Comparison of ENCODE assay signal across 22 cellular contexts in the genomic region with DNA sequence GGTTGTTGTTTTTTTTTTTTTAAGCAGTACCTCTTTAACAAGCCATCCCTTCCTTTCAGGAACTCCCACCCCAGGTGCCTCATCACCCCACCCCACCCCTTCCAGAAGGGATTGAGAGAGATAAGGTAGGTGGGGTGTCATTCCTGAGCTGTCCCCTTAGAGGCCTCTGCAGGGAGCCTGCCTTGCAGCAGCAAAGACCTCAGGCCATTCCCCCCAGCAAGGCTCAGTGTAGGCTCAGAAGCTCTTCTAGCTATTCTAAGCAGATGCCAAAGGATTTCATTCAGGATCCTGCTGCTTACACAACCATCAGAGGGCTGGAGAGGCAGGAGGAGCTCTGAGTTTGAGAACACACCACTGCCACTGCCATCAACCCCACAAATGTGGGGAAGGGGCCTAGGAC. TPM values are rescaled to one million over a fixed set of nuclear protein-coding genes. Genes with fewer than 3 reads are reported as not detected.
DNase-seq lines count a peak whose midpoint lies in the region; ATAC-seq, FAIRE-seq and TF ChIP-seq lines count a peak whose summit lies in the region.
"Had no signal": no experiment of that assay in that cellular context is flagged by ENCODE, and none has a peak within 500 bp of the region (broad histone marks: within the 10 kb centered on the region; RNA-seq: fewer than 3 reads in every experiment).

No MANE protein-coding gene starts in this region.

- peak in 2 of 4 experiments; percentile 31 to 36 for DNase-seq in K562 (ENCODE audit: extremely low read depth in 1 of 4, low spot score in 3 of 4)
- peak; percentile 18 for DNase-seq in hepatocyte (ENCODE audit: low spot score)
- DNase-seq in neuronal stem cell (ENCODE audit: low spot score): no peak
- no peak for DNase-seq in OCI-M1 (lab: John Stamatoyannopoulos, UW)
- DNase-seq in ecto neural progenitor cell (ENCODE audit: low spot score): no peak
- DNase-seq: ACHN; BE2C; C1 segment of cervical spinal cord; CD4-positive, CD25-positive, alpha-beta regulatory T cell; CD8-positive, alpha-beta memory T cell; COR-L47; DMS 273 treated with DMSO at 0.1 percent for 48 hours; GM23248; H7 had no signal

- no peak overlapping the region for H2BK5ac ChIP-seq in neuronal stem cell (ENCODE audit: low read length)

- no peak overlapping the region for H3K14ac ChIP-seq in neuronal stem cell (ENCODE audit: low read length)

- in situ Hi-C loops in K562 (cut with MboI): loop anchor here (25.0 kb wide), 1 partner anchor 484 kb away; a partner anchor contains a TSS

- TF ChIP-seq EP300 in K562 (IDR thresholded peaks at IDR 0.05; ENCODE audit: low read length): no peak

- no peak overlapping the region for H2AFZ ChIP-seq in K562 (ENCODE audit: low read depth, low read length)
- no peak overlapping the region for H2AFZ ChIP-seq in hepatocyte
- no peak overlapping the region for H2AFZ ChIP-seq in neuronal stem cell (ENCODE audit: low read length)
- H2AFZ ChIP-seq: GM23248 had no signal

- TF ChIP-seq POLR2A in K562 (conservative IDR thresholded peaks at IDR 0.05): no peak

- H3K4ac ChIP-seq in neuronal stem cell (ENCODE audit: low read length): no peak overlapping the region

- intact Hi-C loops in K562 (cut with micrococcal nuclease): no loop called here

- H3K4me3 ChIP-seq in HEK293 (ENCODE audit: low read depth, low read length): no peak overlapping the region
- H3K4me3 ChIP-seq in K562: no peak overlapping the region
- no peak overlapping the region for H3K4me3 ChIP-seq in hepatocyte
- H3K4me3 ChIP-seq in neuronal stem cell (ENCODE audit: low read length in 2 of 2): no peak overlapping the region
- H3K4me3 ChIP-seq: GM23248 had no signal

- H3K4me2 ChIP-seq in K562 (ENCODE audit: insufficient read depth, low read length) (no peak overlapping the region), hepatocyte (no peak overlapping the region), neuronal stem cell (ENCODE audit: insufficient read depth, low read length, poor library complexity, severe bottlenecking) (no peak overlapping the region)

- H3K9me2 ChIP-seq in hepatocyte (replicated peaks; ENCODE audit: insufficient read depth): no peaks in the 10 kb centered on the region

- H3K4me1 ChIP-seq in HEK293 (ENCODE audit: control insufficient read depth, insufficient read depth, low read length): no peaks in the 10 kb centered on the region
- H3K4me1 ChIP-seq in K562 (replicated peaks in 1 of 2; ENCODE audit: control insufficient read depth in 2 of 2, insufficient read depth in 2 of 2, low read length in 2 of 2): peaks cover 2 to 6% of the 10 kb centered on the region in 2 experiments; a peak in 2 of 5 replicates
- H3K4me1 ChIP-seq in hepatocyte (ENCODE audit: insufficient read depth): no peaks in the 10 kb centered on the region
- peaks cover 0 to 7% of the 10 kb centered on the region in 2 donors for H3K4me1 ChIP-seq in neuronal stem cell (ENCODE audit: control insufficient read depth in 2 of 2, insufficient read depth in 1 of 2, low read depth in 1 of 2, low read length in 2 of 2)
- H3K4me1 ChIP-seq: BE2C had no signal

- no peak overlapping the region for H2BK12ac ChIP-seq in neuronal stem cell (ENCODE audit: low read length)

- H3K79me1 ChIP-seq in neuronal stem cell (ENCODE audit: low read depth, low read length): no peaks in the 10 kb centered on the region

- no TSS peak for BruUV-seq in K562 (replicated peaks; lab: Mats Ljungman, UMichigan)

- H2BK120ac ChIP-seq in neuronal stem cell (ENCODE audit: low read depth, low read length): no peak overlapping the region

- no peak for FAIRE-seq in K562 (lab: Jason Lieb, UNC)
- FAIRE-seq: A204.1, G401.6, GM12891, GM19239 had no signal

- H3K36me3 ChIP-seq in HEK293 (ENCODE audit: control insufficient read depth in 2 of 2, insufficient read depth in 1 of 2, low read length in 2 of 2) (no peaks in the 10 kb centered on the region), K562 (ENCODE audit: control insufficient read depth, insufficient read depth, low read length) (no peaks in the 10 kb centered on the region), hepatocyte (replicated peaks; ENCODE audit: insufficient read depth, low read depth) (no peaks in the 10 kb centered on the region), neuronal stem cell (replicated peaks in 1 of 2; ENCODE audit: control insufficient read depth in 2 of 2, insufficient read depth in 2 of 2, low read length in 2 of 2) (no peaks in the 10 kb centered on the region)
- H3K36me3 ChIP-seq: BE2C had no signal

- TF ChIP-seq RAD21 in K562 (CRISPR knock-in tag; conservative IDR thresholded peaks at IDR 0.05 in 1 of 2, IDR thresholded peaks at IDR 0.05 in 1 of 2): no peak

- no peak overlapping the region for H2BK15ac ChIP-seq in neuronal stem cell (ENCODE audit: low read length)

- ATAC-seq in K562 (peak; percentile 42; the same call in 2 of the 3 replicates), HG03196 (IDR thresholded peaks at IDR 0.05; ENCODE audit: unreplicated experiment) (no peak)
- ATAC-seq: HCT116 had no signal

- no peaks in the 10 kb centered on the region for H3K9me1 ChIP-seq in K562 (ENCODE audit: control insufficient read depth, insufficient read depth, low read length)

- no peak overlapping the region for H3K23ac ChIP-seq in neuronal stem cell (ENCODE audit: low read depth, low read length, poor library complexity)

- CTCF ChIA-PET in HEK293 (lab: Yijun Ruan, JAX): interaction anchor here (0.6 to 1.3 kb wide), 4 partner anchors 16 to 152 kb away, joined by 3 to 5 read pairs (median 4); no protein-coding TSS in a partner anchor
- CTCF ChIA-PET in K562 (lab: Yijun Ruan, JAX; ENCODE audit: low intra/inter-chr PET ratio): no interaction called here

- no peak overlapping the region for H2AK5ac ChIP-seq in neuronal stem cell (ENCODE audit: low read depth, low read length)

- H3K27ac ChIP-seq in HEK293 (ENCODE audit: extremely low read depth, low read depth, low read length) (no peak overlapping the region), K562 (ENCODE audit: extremely low read depth, low read depth, low read length) (no peak overlapping the region), hepatocyte (no peak overlapping the region), neuronal stem cell (replicated peaks; ENCODE audit: low read length) (no peak overlapping the region)
- H3K27ac ChIP-seq: GM23248 had no signal

- H4K91ac ChIP-seq in neuronal stem cell (ENCODE audit: low read depth, low read length, poor library complexity): no peak overlapping the region

- TF ChIP-seq CTCF in HEK293 (tag by site-specific recombination; IDR thresholded peaks at IDR 0.05) (no peak), K562 (IDR thresholded peaks at IDR 0.05 in 2 of 3, conservative IDR thresholded peaks at IDR 0.05 in 1 of 3; ENCODE audit: insufficient read depth in 2 of 3, low read depth in 1 of 3, low read length in 3 of 3) (no peak), hepatocyte (IDR thresholded peaks at IDR 0.05; ENCODE audit: poor library complexity) (no peak)

- no peaks in the 10 kb centered on the region for H3K79me2 ChIP-seq in K562 (ENCODE audit: control insufficient read depth, insufficient read depth, low read length)
- no peaks in the 10 kb centered on the region for H3K79me2 ChIP-seq in hepatocyte

- H3K27me3 ChIP-seq in K562 (ENCODE audit: control insufficient read depth in 2 of 2, insufficient read depth in 2 of 2, low read length in 2 of 2) (peaks cover 7 to 13% of the 10 kb centered on the region in 2 experiments), hepatocyte (peaks cover 24% of the 10 kb centered on the region), neuronal stem cell (ENCODE audit: control insufficient read depth in 3 of 3, insufficient read depth in 3 of 3, low read depth in 1 of 3, low read length in 3 of 3) (peaks cover 2 to 60% (median 10%) of the 10 kb centered on the region in 3 experiments)
- H3K27me3 ChIP-seq: BE2C had no signal

- H3K9ac ChIP-seq in K562 (ENCODE audit: insufficient read depth in 1 of 2, low read depth in 2 of 2, low read length in 2 of 2): no peak overlapping the region
- peak overlapping the region; percentile 47 for H3K9ac ChIP-seq in neuronal stem cell (ENCODE audit: low read depth, low read length, poor library complexity)
- H3K9ac ChIP-seq: GM23248 had no signal

- no peaks in the 10 kb centered on the region for H3K9me3 ChIP-seq in HEK293 (ENCODE audit: control insufficient read depth, insufficient read depth, low read depth, low read length)
- no peaks in the 10 kb centered on the region for H3K9me3 ChIP-seq in K562 (replicated peaks; ENCODE audit: control insufficient read depth, insufficient read depth, low read depth, low read length)
- no peaks in the 10 kb centered on the region for H3K9me3 ChIP-seq in hepatocyte (ENCODE audit: low read depth)
- peaks cover 3 to 7% of the 10 kb centered on the region in 2 donors for H3K9me3 ChIP-seq in neuronal stem cell (replicated peaks in 1 of 2; ENCODE audit: control insufficient read depth in 2 of 2, insufficient read depth in 1 of 2, low read depth in 1 of 2, low read length in 2 of 2)
- H3K9me3 ChIP-seq: BE2C had no signal

- POLR2A ChIA-PET in HEK293 (lab: Yijun Ruan, JAX) (no interaction called here), K562 (lab: Yijun Ruan, JAX) (no interaction called here)

- no peak overlapping the region for H3K18ac ChIP-seq in neuronal stem cell (ENCODE audit: low read length)

- no peak overlapping the region for H4K8ac ChIP-seq in neuronal stem cell (ENCODE audit: low read depth, low read length)

- H4K20me1 ChIP-seq in K562 (replicated peaks; ENCODE audit: control insufficient read depth, insufficient read depth, low read length) (no peaks in the 10 kb centered on the region), hepatocyte (ENCODE audit: insufficient read depth, poor library complexity, severe bottlenecking) (no peaks in the 10 kb centered on the region)

RNA-seq across cellular contexts. Expression of a gene that starts 5.8 kb away (rescaled TPM):
- not detected in 2 replicates for total RNA-seq in K562 (2011; cell fraction: chromatin; rRNA removed; ENCODE audit: low replicate concordance)
- total RNA-seq in K562 (2011; cell fraction: nucleolus; rRNA removed): not detected in 2 replicates
- not detected in 2 replicates for total RNA-seq in K562 (2011; cell fraction: nucleoplasm; rRNA removed)
- total RNA-seq in K562 (2014; rRNA removed): not detected in 2 replicates
- not detected in 2 replicates for total RNA-seq in K562 (2014; rRNA removed; fragmentation: Illumina TruSeq; extraction: Trizol)
- total RNA-seq in K562 (2015; rRNA removed; fragmentation: Illumina TruSeq; extraction: Trizol): not detected in 2 replicates
- not detected in 2 replicates for total RNA-seq in K562 (2021)
- not detected in 2 replicates for polyA plus RNA-seq in K562 (2011; rRNA removed)
- not detected in 2 replicates for polyA plus RNA-seq in K562 (2011; cell fraction: cytosol; rRNA removed)
- not detected in 2 replicates for polyA plus RNA-seq in K562 (2011; cell fraction: nucleus; rRNA removed)
- not detected in 2 replicates for polyA plus RNA-seq in K562 (2012)
- not detected in 2 replicates for polyA plus RNA-seq in K562 (2014; fragmentation: Illumina TruSeq; extraction: Trizol)
- polyA plus RNA-seq in K562 (2014; fragmentation: Nextera tagmentation; extraction: Ambion mirVana): not detected
- not detected in 2 replicates for polyA plus RNA-seq in K562 (2014; rRNA removed)
- polyA minus RNA-seq in K562 (2011; rRNA and poly(A)+ RNA removed): not detected in 2 replicates
- not detected in 2 replicates for polyA minus RNA-seq in K562 (2011; cell fraction: cytosol; rRNA and poly(A)+ RNA removed)
- not detected in 2 replicates for polyA minus RNA-seq in K562 (2011; cell fraction: nucleus; rRNA and poly(A)+ RNA removed)
- not detected in 2 replicates for total RNA-seq in hepatocyte
- not detected in 2 replicates for polyA plus RNA-seq in hepatocyte
- polyA plus RNA-seq in neuronal stem cell (2013, experiment 1 of 2): not detected
- polyA plus RNA-seq in neuronal stem cell (2013, experiment 2 of 2): not detected
- total RNA-seq: CD4-positive, CD25-positive, alpha-beta regulatory T cell; CD8-positive, alpha-beta memory T cell; GM23248; H7; HT-29 had no signal
- polyA plus RNA-seq: CD4-positive, CD25-positive, alpha-beta regulatory T cell; CD8-positive, alpha-beta memory T cell; GM23248 had no signal

RNA-seq across cellular contexts. Expression of a gene that starts 24.2 kb away (rescaled TPM):
- not detected in 2 replicates for total RNA-seq in K562 (2011; cell fraction: chromatin; rRNA removed; ENCODE audit: low replicate concordance)
- not detected in 2 replicates for total RNA-seq in K562 (2011; cell fraction: nucleolus; rRNA removed)
- total RNA-seq in K562 (2011; cell fraction: nucleoplasm; rRNA removed): not detected in 2 replicates
- not detected in 2 replicates for total RNA-seq in K562 (2014; rRNA removed)
- total RNA-seq in K562 (2014; rRNA removed; fragmentation: Illumina TruSeq; extraction: Trizol): not detected in 2 replicates
- total RNA-seq in K562 (2015; rRNA removed; fragmentation: Illumina TruSeq; extraction: Trizol): not detected in 2 replicates
- total RNA-seq in K562 (2021): not detected in 2 replicates
- polyA plus RNA-seq in K562 (2011; rRNA removed): not detected in 2 replicates
- polyA plus RNA-seq in K562 (2011; cell fraction: cytosol; rRNA removed): not detected in 2 replicates
- not detected in 2 replicates for polyA plus RNA-seq in K562 (2011; cell fraction: nucleus; rRNA removed)
- polyA plus RNA-seq in K562 (2012): not detected in 2 replicates
- polyA plus RNA-seq in K562 (2014; fragmentation: Illumina TruSeq; extraction: Trizol): not detected in 2 replicates
- polyA plus RNA-seq in K562 (2014; fragmentation: Nextera tagmentation; extraction: Ambion mirVana): not detected
- polyA plus RNA-seq in K562 (2014; rRNA removed): not detected in 2 replicates
- not detected in 2 replicates for polyA minus RNA-seq in K562 (2011; rRNA and poly(A)+ RNA removed)
- not detected in 2 replicates for polyA minus RNA-seq in K562 (2011; cell fraction: cytosol; rRNA and poly(A)+ RNA removed)
- not detected in 2 replicates for polyA minus RNA-seq in K562 (2011; cell fraction: nucleus; rRNA and poly(A)+ RNA removed)
- total RNA-seq in hepatocyte: not detected in 2 replicates
- not detected in 2 replicates for polyA plus RNA-seq in hepatocyte
- polyA plus RNA-seq in neuronal stem cell (2013, experiment 1 of 2): 0.08 TPM
- 0.01 TPM for polyA plus RNA-seq in neuronal stem cell (2013, experiment 2 of 2)
- total RNA-seq: CD4-positive, CD25-positive, alpha-beta regulatory T cell; CD8-positive, alpha-beta memory T cell; GM23248; H7; HT-29 had no signal
- polyA plus RNA-seq: CD4-positive, CD25-positive, alpha-beta regulatory T cell; CD8-positive, alpha-beta memory T cell; GM23248 had no signal

RNA-seq across cellular contexts. Expression of a gene that starts 28.2 kb away (rescaled TPM):
- total RNA-seq in K562 (2011; cell fraction: chromatin; rRNA removed; ENCODE audit: low replicate concordance): 39.1 and 60.6 TPM in 2 replicates
- 38.0 and 48.7 TPM in 2 replicates for total RNA-seq in K562 (2011; cell fraction: nucleolus; rRNA removed)
- total RNA-seq in K562 (2011; cell fraction: nucleoplasm; rRNA removed): 46.6 and 51.7 TPM in 2 replicates
- total RNA-seq in K562 (2014; rRNA removed) (52.1 and 59.3 TPM in 2 replicates), K562 (2014; rRNA removed; fragmentation: Illumina TruSeq; extraction: Trizol) (18.1 and 19.1 TPM in 2 replicates), K562 (2015; rRNA removed; fragmentation: Illumina TruSeq; extraction: Trizol) (17.9 and 19.7 TPM in 2 replicates), K562 (2021) (59.6 and 63.0 TPM in 2 replicates), hepatocyte (1.2 and 2.4 TPM in 2 replicates)
- polyA plus RNA-seq in K562 (2011; rRNA removed) (15.0 and 36.2 TPM in 2 replicates), K562 (2014; fragmentation: Illumina TruSeq; extraction: Trizol) (60.0 and 60.4 TPM in 2 replicates), K562 (2014; fragmentation: Nextera tagmentation; extraction: Ambion mirVana) (1 to 10 TPM; 3.5 to 4.0 TPM), K562 (2014; rRNA removed) (55.9 and 58.6 TPM in 2 replicates), hepatocyte (0.74 and 0.90 TPM in 2 replicates)
- polyA plus RNA-seq in K562 (2011; cell fraction: cytosol; rRNA removed): 20.6 and 70.3 TPM in 2 replicates
- polyA plus RNA-seq in K562 (2011; cell fraction: nucleus; rRNA removed): 23.5 and 81.6 TPM in 2 replicates
- polyA plus RNA-seq in K562 (2012): 20.9 and 29.6 TPM in 2 replicates
- 17.1 and 65.5 TPM in 2 replicates for polyA minus RNA-seq in K562 (2011; rRNA and poly(A)+ RNA removed)
- polyA minus RNA-seq in K562 (2011; cell fraction: cytosol; rRNA and poly(A)+ RNA removed): 26.8 and 57.4 TPM in 2 replicates
- 12.8 and 32.0 TPM in 2 replicates for polyA minus RNA-seq in K562 (2011; cell fraction: nucleus; rRNA and poly(A)+ RNA removed)
- 49.1 TPM for polyA plus RNA-seq in neuronal stem cell (2013, experiment 1 of 2)
- polyA plus RNA-seq in neuronal stem cell (2013, experiment 2 of 2): 52.0 TPM
- total RNA-seq: GM23248 had no signal
- polyA plus RNA-seq: GM23248 had no signal

RNA-seq across cellular contexts. Expression of a gene that starts 39.4 kb away (rescaled TPM):
- total RNA-seq in K562 (2011; cell fraction: chromatin; rRNA removed; ENCODE audit: low replicate concordance): not detected in 2 replicates
- total RNA-seq in K562 (2011; cell fraction: nucleolus; rRNA removed): not detected in 2 replicates
- total RNA-seq in K562 (2011; cell fraction: nucleoplasm; rRNA removed): not detected in 2 replicates
- total RNA-seq in K562 (2014; rRNA removed) (0.08 TPM in 1 of 2 replicates, not detected in the other), K562 (2014; rRNA removed; fragmentation: Illumina TruSeq; extraction: Trizol) (not detected in 2 replicates), K562 (2015; rRNA removed; fragmentation: Illumina TruSeq; extraction: Trizol) (not detected in 2 replicates), K562 (2021) (not detected in 2 replicates), hepatocyte (not detected in 2 replicates)
- polyA plus RNA-seq in K562 (2011; rRNA removed) (not detected in 2 replicates), K562 (2014; fragmentation: Illumina TruSeq; extraction: Trizol) (not detected in 2 replicates), K562 (2014; fragmentation: Nextera tagmentation; extraction: Ambion mirVana) (not detected), K562 (2014; rRNA removed) (not detected in 2 replicates), hepatocyte (0.29 TPM in 1 of 2 replicates, not detected in the other)
- not detected in 2 replicates for polyA plus RNA-seq in K562 (2011; cell fraction: cytosol; rRNA removed)
- not detected in 2 replicates for polyA plus RNA-seq in K562 (2011; cell fraction: nucleus; rRNA removed)
- not detected in 2 replicates for polyA plus RNA-seq in K562 (2012)
- not detected in 2 replicates for polyA minus RNA-seq in K562 (2011; rRNA and poly(A)+ RNA removed)
- polyA minus RNA-seq in K562 (2011; cell fraction: cytosol; rRNA and poly(A)+ RNA removed): not detected in 2 replicates
- polyA minus RNA-seq in K562 (2011; cell fraction: nucleus; rRNA and poly(A)+ RNA removed): not detected in 2 replicates
- polyA plus RNA-seq in neuronal stem cell (2013, experiment 1 of 2): not detected
- 0.03 TPM for polyA plus RNA-seq in neuronal stem cell (2013, experiment 2 of 2)
- total RNA-seq: CD4-positive, CD25-positive, alpha-beta regulatory T cell; CD8-positive, alpha-beta memory T cell; GM23248; H7; HT-29 had no signal
- polyA plus RNA-seq: CD4-positive, CD25-positive, alpha-beta regulatory T cell; CD8-positive, alpha-beta memory T cell; GM23248 had no signal
